ENCODE assay signal across 13 cellular contexts in genomic region chr4:2887343-2887742, GRCh38.
"Had no signal": no experiment of that assay in that cellular context is flagged by ENCODE, and none has a peak within 500 bp of the region (broad histone marks: within the 10 kb centered on the region; RNA-seq: fewer than 3 reads in every experiment).

No MANE protein-coding gene starts in this region.

- ATAC-seq: activated CD4-positive, CD25-positive, alpha-beta regulatory T cell treated with anti-CD3 and anti-CD28 coated beads, Interleukin-2, amount 50 U/mL, for 24 hours; activated naive CD4-positive, alpha-beta T cell treated with anti-CD3 and anti-CD28 coated beads, Interleukin-2, amount 50 U/mL, for 72 hours had no signal

- DNase-seq: activated gamma-delta T cell treated with Interleukin-2 at 50 U/mL for 16 hours; caudate nucleus; esophagus squamous epithelium; left cardiac atrium; stimulated activated CD4-positive, alpha-beta T cell treated with anti-CD3 and anti-CD28 coated beads, Interleukin-12 subunit alpha, Interleukin-12 subunit beta, amount 100 ng/mL, for 4 hours; stimulated activated CD4-positive, alpha-beta T cell treated with anti-CD3 and anti-CD28 coated beads, Interleukin-1b, Interleukin-23, amount 100 ng/mL, for 48 hours; stimulated activated CD8-positive, alpha-beta memory T cell treated with anti-CD3 and anti-CD28 coated beads, Interleukin-4, amount 100 ng/mL, for 48 hours; stimulated activated naive CD4-positive, alpha-beta T cell treated with Interleukin-2 at 50 U/mL for 16 hours; T1000; thyroid gland had no signal

- H3K9me3 Mint-ChIP-seq: activated naive CD4-positive, alpha-beta T cell treated with anti-CD3 and anti-CD28 coated beads, Interleukin-2, amount 50 U/mL, for 72 hours had no signal

- FAIRE-seq: colon had no signal
